ENCODE assay signal across 19 cellular contexts in the genomic region with DNA sequence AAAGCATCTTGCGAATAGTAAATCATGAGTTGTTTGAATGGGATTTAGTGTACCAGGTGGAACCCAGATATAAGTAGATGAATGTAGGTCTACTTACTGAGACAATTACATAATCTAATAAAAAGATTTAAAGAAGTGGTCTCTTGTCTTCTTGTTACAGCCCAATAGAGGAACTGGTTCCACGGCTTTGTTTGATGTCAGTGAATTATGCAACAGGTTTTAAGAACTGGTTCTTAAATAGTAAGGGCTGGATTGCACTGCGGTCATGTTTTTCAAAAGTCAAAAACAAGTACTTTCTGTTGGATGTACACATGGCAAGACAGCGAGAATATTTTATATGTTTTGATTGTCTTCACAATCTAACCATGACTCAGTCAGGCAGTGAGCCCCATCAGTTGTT. TPM values are rescaled to one million over a fixed set of nuclear protein-coding genes. Genes with fewer than 3 reads are reported as not detected.
A peak's percentile ranks its signal among the peaks of the same experiment; 100 is the strongest.
DNase-seq lines count a peak whose midpoint lies in the region; ATAC-seq and TF ChIP-seq lines count a peak whose summit lies in the region.
"Had no signal": no experiment of that assay in that cellular context is flagged by ENCODE, and none has a peak within 500 bp of the region (broad histone marks: within the 10 kb centered on the region; RNA-seq: fewer than 3 reads in every experiment).

No MANE protein-coding gene starts in this region.

- intact Hi-C loops in prostate gland (cut with DNase I), result no loop called here

- no peaks in the 10 kb centered on the region for H3K9me3 ChIP-seq in prostate gland
- H3K9me3 ChIP-seq: stomach, vagina had no signal

- TF ChIP-seq POLR2A in prostate gland (IDR thresholded peaks at IDR 0.05), result no peak

- no peaks in the 10 kb centered on the region for H3K27me3 ChIP-seq in prostate gland (replicated peaks; ENCODE audit: insufficient read depth)
- H3K27me3 ChIP-seq: brain microvascular endothelial cell, stomach, vagina had no signal

- H3K36me3 ChIP-seq in prostate gland, result no peaks in the 10 kb centered on the region
- H3K36me3 ChIP-seq: brain microvascular endothelial cell, stomach, vagina had no signal

- 47% methylated on average over 4 of the region's 4 CpGs for WGBS in prostate gland

- ATAC-seq in GM21786 (IDR thresholded peaks at IDR 0.05; ENCODE audit: unreplicated experiment) (no peak), HG03025 (IDR thresholded peaks at IDR 0.05; ENCODE audit: low FRiP score, unreplicated experiment) (no peak)

- H3K27ac ChIP-seq in prostate gland, result no peak overlapping the region
- H3K27ac ChIP-seq: brain microvascular endothelial cell, stomach, vagina had no signal

- H3K4me1 ChIP-seq in prostate gland (replicated peaks), result no peaks in the 10 kb centered on the region

- DNase-seq in GM12865 (ENCODE audit: low read depth) (peak; percentile 28), NCI-H526 treated with DMSO at 0.1 percent for 48 hours (lab: John Stamatoyannopoulos, UW) (peak; percentile 89), epithelial cell of esophagus (ENCODE audit: low read depth) (peak; percentile 86), prostate gland (ENCODE audit: low spot score) (peak; percentile 57), occipital lobe (lab: John Stamatoyannopoulos, UW) (no peak), iPS-NIHi7 (ENCODE audit: extremely low spot score) (no peak)
- DNase-seq: activated B cell treated with CpG ODN at 0.5 μM for 24 hours, brain microvascular endothelial cell, cortex of kidney, glutamatergic neuron, mesendoderm, NCI-H1092 treated with DMSO at 0.1 percent for 48 hours, retina, stomach had no signal

- no peak for TF ChIP-seq CTCF in GM12865 (IDR thresholded peaks at IDR 0.05; ENCODE audit: insufficient read depth, low read depth, low read length, missing control alignments)
- TF ChIP-seq CTCF in epithelial cell of esophagus (IDR thresholded peaks at IDR 0.05; ENCODE audit: insufficient read depth, low read depth, low read length, missing control alignments), result no peak
- TF ChIP-seq CTCF in prostate gland (IDR thresholded peaks at IDR 0.05), result no peak

- H3K4me3 ChIP-seq in GM12865 (ENCODE audit: low read depth, low read length), result no peak overlapping the region
- no peak overlapping the region for H3K4me3 ChIP-seq in epithelial cell of esophagus (ENCODE audit: low read length)
- H3K4me3 ChIP-seq in prostate gland, result no peak overlapping the region
- H3K4me3 ChIP-seq: stomach, vagina had no signal

RNA-seq across cellular contexts. Expression of a gene that starts 15.4 kb away (rescaled TPM):
- total RNA-seq in prostate gland, result 10 to 100 TPM in 1 of 2 donors, 1 to 10 TPM in 1; 7.3 to 22.4 TPM
- 2.0 TPM for total RNA-seq in occipital lobe
- total RNA-seq: activated B cell treated with CpG ODN at 0.5 μM for 24 hours; activated CD8-positive, alpha-beta memory T cell treated with anti-CD3 and anti-CD28 coated beads for 36 hours; T-helper 1 cell treated with Interleukin-12 subunit alpha and Interleukin-12 subunit beta and Interleukin-4 antibody, amounts not matched to agents 30 ng/mL and 1 ng/mL, for 36 hours; vagina had no signal

Comparison
In these comparisons a context has a peak if more than half of its experiments do, and no peak if none do; other contexts are left out.
1. DNase-seq: peak in GM12865 (single experiment), NCI-H526 treated with DMSO at 0.1 percent for 48 hours (single experiment), epithelial cell of esophagus (single experiment) and prostate gland (single experiment); none in occipital lobe (single experiment) and iPS-NIHi7 (single experiment).